Comparison of ENCODE assay signal across 1 cellular context in genomic region chr10:26492725-26493124, GRCh38.
TF ChIP-seq lines count a peak whose summit lies in the region.
"Not testable (repeated sequence)": the region's sequence is repeated elsewhere in the genome, so short reads cannot be mapped to it uniquely, and the experiment has no call there.

No MANE protein-coding gene starts in this region.

TF ChIP-seq in A549, 52 proteins besides CTCF, POLR2A, EP300 and RAD21:
- TF ChIP-seq SMC3 (IDR thresholded peaks at IDR 0.05) (0 out of 3 replicates have a peak, but pooled peaks have one; percentile 15), JUNB (IDR thresholded peaks at IDR 0.05) (peak; percentile 38; the same call in 1 of the 2 replicates), GATA3 (IDR thresholded peaks at IDR 0.05; ENCODE audit: borderline replicate concordance) (peak; percentile 55; the same call in 1 of the 2 replicates), FOSL2 (CRISPR knock-in tag; IDR thresholded peaks at IDR 0.05) (peak; percentile 46), JUN (IDR thresholded peaks at IDR 0.05) (peak in 1 of 2 experiments; percentile 61; a peak in 1 of 5 replicates), BCL3 (IDR thresholded peaks at IDR 0.05) (peak; percentile 23; the same call in 1 of the 3 replicates), CEBPB (IDR thresholded peaks at IDR 0.05) (peak in 1 of 2 experiments; percentile 60; a peak in 2 of 4 replicates), RARB (CRISPR knock-in tag; IDR thresholded peaks at IDR 0.05) (peak; percentile 47; the same call in 1 of the 2 replicates)
- not testable (repeated sequence) for TF ChIP-seq FOSL2 (IDR thresholded peaks at IDR 0.05)
